In the genomic region with DNA sequence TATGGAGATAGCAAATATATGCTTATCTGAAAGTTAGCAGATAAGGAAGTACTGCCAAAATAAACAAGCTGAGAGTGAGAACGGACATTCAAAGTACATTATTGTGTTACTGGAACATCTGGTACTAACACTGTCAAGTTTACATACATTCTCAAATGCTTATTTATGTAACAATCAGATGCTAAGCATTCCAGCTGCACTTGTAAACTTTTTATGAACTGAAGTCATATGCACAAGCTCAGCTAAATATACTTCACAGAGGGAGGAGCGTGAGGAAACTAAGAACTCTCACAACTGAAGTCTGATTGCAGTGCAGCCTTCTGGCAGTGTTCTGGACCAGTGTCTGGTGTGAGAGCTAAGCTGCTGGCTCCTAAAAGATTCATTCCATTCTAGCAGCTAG, we compare ENCODE assay signal across 11 cellular contexts.
DNase-seq lines count a peak whose midpoint lies in the region; ATAC-seq, FAIRE-seq and TF ChIP-seq lines count a peak whose summit lies in the region.
"Had no signal": no experiment of that assay in that cellular context is flagged by ENCODE, and none has a peak within 500 bp of the region (broad histone marks: within the 10 kb centered on the region; RNA-seq: fewer than 3 reads in every experiment).

No MANE protein-coding gene starts in this region.

- POLR2A ChIA-PET in HEK293T (lab: Yijun Ruan, JAX), result interaction anchor here (0.6 kb wide), 1 partner anchor 17 kb away, joined by 3 read pairs; no protein-coding TSS in a partner anchor

- peak; percentile 61 for FAIRE-seq in keratinocyte (lab: Jason Lieb, UNC)
- FAIRE-seq: A204.1 had no signal

- H3K27me3 ChIP-seq in keratinocyte (ENCODE audit: control insufficient read depth, extremely low read depth, insufficient read depth, low read length), result no peaks in the 10 kb centered on the region
- no peaks in the 10 kb centered on the region for H3K27me3 ChIP-seq in transverse colon

- H3K36me3 Mint-ChIP-seq in activated naive CD4-positive, alpha-beta T cell treated with anti-CD3 and anti-CD28 coated beads, Interleukin-2, amount 50 U/mL, for 72 hours, result no peaks in the 10 kb centered on the region

- H3K27ac ChIP-seq in keratinocyte (ENCODE audit: control insufficient read depth, insufficient read depth, low read length), result no peak overlapping the region
- peak overlapping the region; percentile 75 to 88 (median 81) for H3K27ac ChIP-seq in transverse colon

- intact Hi-C loops in transverse colon (cut with DNase I; ENCODE audit: low total_unique reads), result no loop called here

- TF ChIP-seq CTCF in keratinocyte (optimal IDR thresholded peaks at IDR 0.05 in 1 of 3, IDR thresholded peaks at IDR 0.05 in 1 of 3, conservative IDR thresholded peaks at IDR 0.05 in 1 of 3; ENCODE audit: extremely low read depth in 1 of 3, insufficient read depth in 2 of 3, low read length in 3 of 3), result no peak
- TF ChIP-seq CTCF in transverse colon (IDR thresholded peaks at IDR 0.05), result no peak

- peak overlapping the region; percentile 56 for H2AFZ ChIP-seq in keratinocyte (ENCODE audit: control insufficient read depth, low read length)

- H3K9ac ChIP-seq in keratinocyte (ENCODE audit: control insufficient read depth, extremely low read depth, insufficient read depth, low read length), result no peak overlapping the region

- no peaks in the 10 kb centered on the region for H3K79me2 ChIP-seq in keratinocyte (ENCODE audit: control insufficient read depth, insufficient read depth, low read length)

- no peak overlapping the region for H3K4me2 ChIP-seq in keratinocyte (ENCODE audit: control insufficient read depth, extremely low read depth, insufficient read depth, low read depth, low read length)

- no peak for TF ChIP-seq POLR2A in transverse colon (IDR thresholded peaks at IDR 0.05)

- in situ Hi-C loops in transverse colon (cut with MboI; ENCODE audit: low pct_ligation_motif_present in 1 of 4, low pct_unique_long_range_greater_than_20kb in 1 of 4, low sequenced_read_pairs in 3 of 4), result no loop called here

- WGBS in transverse colon (ENCODE audit: low coverage in 1 of 2), 2 donors, result 20 to 26% methylated on average over 1 to 2 of the region's 2 CpGs

- H3K36me3 ChIP-seq in keratinocyte (ENCODE audit: control insufficient read depth in 2 of 2, extremely low read depth in 1 of 2, insufficient read depth in 2 of 2, low read length in 2 of 2) (no peaks in the 10 kb centered on the region), transverse colon (no peaks in the 10 kb centered on the region)

- DNase-seq in DMS153 (lab: John Stamatoyannopoulos, UW), result peak; percentile 38
- no peak for DNase-seq in DMS153 treated with DMSO at 0.1 percent for 48 hours (lab: John Stamatoyannopoulos, UW; ENCODE audit: unreplicated experiment)
- peak; percentile 55 for DNase-seq in brain pericyte (ENCODE audit: low read depth, low spot score)
- DNase-seq in keratinocyte (ENCODE audit: low read depth, low spot score), result no peak
- DNase-seq in transverse colon, result peak; percentile 38
- no peak for DNase-seq in HEK293T (ENCODE audit: extremely low spot score)
- no peak for DNase-seq in effector CD4-positive, alpha-beta T cell
- DNase-seq in activated naive CD4-positive, alpha-beta T cell treated with anti-CD3 and anti-CD28 coated beads, Interleukin-2, amount 50 U/mL, for 72 hours (ENCODE audit: low spot score in 2 of 2), result no peak
- DNase-seq: activated T-cell treated with anti-CD3 and anti-CD28 coated beads for 4 hours, SIG-M5 had no signal

- H3K4me1 ChIP-seq in keratinocyte (ENCODE audit: control insufficient read depth, extremely low read depth, insufficient read depth, low read length) (peaks cover 27% of the 10 kb centered on the region), transverse colon (peaks cover 11 to 68% (median 38%) of the 10 kb centered on the region in 4 donors)

- H3K9me3 Mint-ChIP-seq in activated naive CD4-positive, alpha-beta T cell treated with anti-CD3 and anti-CD28 coated beads, Interleukin-2, amount 50 U/mL, for 72 hours, result no peaks in the 10 kb centered on the region

- TF ChIP-seq EP300 in transverse colon (IDR thresholded peaks at IDR 0.05; ENCODE audit: low read depth), result peak; percentile 89

- no peaks in the 10 kb centered on the region for H4K20me1 ChIP-seq in keratinocyte (ENCODE audit: control insufficient read depth, extremely low read depth, insufficient read depth, low read length)

- dilution Hi-C loops in keratinocyte (cut with MboI; ENCODE audit: extremely low pct_ligation_motif_present, low sequenced_read_pairs), result no loop called here

- H3K4me3 ChIP-seq in keratinocyte (ENCODE audit: control insufficient read depth in 2 of 3, extremely low read depth in 1 of 3, insufficient read depth in 2 of 3, low read depth in 1 of 3, low read length in 3 of 3) (no peak overlapping the region), transverse colon (no peak overlapping the region)

- H3K9me3 ChIP-seq in keratinocyte (ENCODE audit: control insufficient read depth, low read depth, low read length) (no peaks in the 10 kb centered on the region), transverse colon (no peaks in the 10 kb centered on the region)

- H3K9me1 ChIP-seq in keratinocyte (ENCODE audit: control insufficient read depth, extremely low read depth, insufficient read depth, low read length), result no peaks in the 10 kb centered on the region

- no peak overlapping the region for H3K27ac Mint-ChIP-seq in activated naive CD4-positive, alpha-beta T cell treated with anti-CD3 and anti-CD28 coated beads, Interleukin-2, amount 50 U/mL, for 72 hours

- no peak for ATAC-seq in activated naive CD4-positive, alpha-beta T cell treated with anti-CD3 and anti-CD28 coated beads, Interleukin-2, amount 50 U/mL, for 72 hours

- CTCF ChIA-PET in HEK293T (lab: Yijun Ruan, JAX), result interaction anchor here (0.6 to 0.7 kb wide), 2 partner anchors 249 to 1103 kb away, joined by 3 to 6 read pairs; no protein-coding TSS in a partner anchor

TF ChIP-seq in HEK293T, 16 proteins besides CTCF, POLR2A, EP300 and RAD21:
- no peak for TF ChIP-seq FOXK2 (IDR thresholded peaks at IDR 0.05)
- no peak for TF ChIP-seq LEF1 (IDR thresholded peaks at IDR 0.05; ENCODE audit: borderline replicate concordance)
- TF ChIP-seq FOXM1 (IDR thresholded peaks at IDR 0.05; ENCODE audit: borderline replicate concordance), result no peak
- no peak for TF ChIP-seq HDGF (IDR thresholded peaks at IDR 0.05; ENCODE audit: borderline replicate concordance)
- TF ChIP-seq ARNT (IDR thresholded peaks at IDR 0.05), result no peak
- no peak for TF ChIP-seq ELF4 (IDR thresholded peaks at IDR 0.05)
- no peak for TF ChIP-seq SP1 (IDR thresholded peaks at IDR 0.05)
- TF ChIP-seq TARDBP (IDR thresholded peaks at IDR 0.05), result no peak
- no peak for TF ChIP-seq NFRKB (IDR thresholded peaks at IDR 0.05)
- no peak for TF ChIP-seq CTBP1 (IDR thresholded peaks at IDR 0.05; ENCODE audit: borderline replicate concordance)
- no peak for TF ChIP-seq SUZ12 (IDR thresholded peaks at IDR 0.05)
- TF ChIP-seq FOXA1 (IDR thresholded peaks at IDR 0.05), result no peak
- TF ChIP-seq L3MBTL2 (conservative IDR thresholded peaks at IDR 0.05), result no peak
- TF ChIP-seq BHLHE40 (IDR thresholded peaks at IDR 0.05; ENCODE audit: borderline replicate concordance), result no peak
- TF ChIP-seq ZNF384 (IDR thresholded peaks at IDR 0.05), result no peak
- no peak for TF ChIP-seq PKNOX1 (IDR thresholded peaks at IDR 0.05)

Comparison
In these comparisons a context has a peak if more than half of its experiments do, and no peak if none do; other contexts are left out.
1. DNase-seq: peak in DMS153 (single experiment), brain pericyte (single experiment) and transverse colon (single experiment); none in DMS153 treated with DMSO at 0.1 percent for 48 hours (single experiment), keratinocyte (single experiment), HEK293T (single experiment), effector CD4-positive, alpha-beta T cell (single experiment) and activated naive CD4-positive, alpha-beta T cell treated with anti-CD3 and anti-CD28 coated beads, Interleukin-2, amount 50 U/mL, for 72 hours (0 of 2).